ENCODE assay signal across 23 cellular contexts in the genomic region with DNA sequence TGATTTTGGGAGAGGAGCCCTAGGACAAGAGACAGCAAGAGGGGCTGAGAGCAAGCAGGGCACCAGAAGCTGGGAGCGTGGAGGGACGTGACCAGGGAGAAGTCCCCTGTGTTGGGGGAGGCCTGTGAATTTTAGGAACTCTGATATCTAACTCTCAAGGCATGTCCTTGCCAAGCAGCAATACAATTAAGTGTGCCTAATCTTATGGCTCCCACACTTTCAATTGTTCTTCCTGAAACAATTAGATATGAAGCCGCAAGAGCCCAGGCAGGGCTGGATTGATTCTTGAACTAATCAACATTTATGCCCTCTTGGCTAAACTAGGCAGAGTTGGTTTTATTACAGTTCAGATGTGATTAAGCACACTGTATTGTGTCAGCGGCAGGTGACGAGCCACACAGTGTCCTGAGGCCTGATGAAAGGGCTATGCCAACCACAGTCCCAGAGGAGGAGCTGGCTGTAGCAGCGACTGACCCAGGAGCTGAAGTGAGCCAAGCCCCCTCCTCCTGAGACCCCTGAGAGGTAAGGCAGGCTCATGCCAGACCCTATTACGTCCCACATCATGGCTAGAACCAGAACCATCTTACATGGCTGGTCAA. TPM values are rescaled to one million over a fixed set of nuclear protein-coding genes. Genes with fewer than 3 reads are reported as not detected.
DNase-seq lines count a peak whose midpoint lies in the region; ATAC-seq and TF ChIP-seq lines count a peak whose summit lies in the region.
"Had no signal": no experiment of that assay in that cellular context is flagged by ENCODE, and none has a peak within 500 bp of the region (broad histone marks: within the 10 kb centered on the region; RNA-seq: fewer than 3 reads in every experiment).

No MANE protein-coding gene starts in this region.

- peak overlapping the region; percentile 23 for H4K91ac ChIP-seq in mesenchymal stem cell (ENCODE audit: low read length)

- WGBS in right cardiac atrium = 69% methylated on average over 7 of the region's 7 CpGs
- WGBS in mesenchymal stem cell = 92% methylated on average over 6 of the region's 7 CpGs

- H3K27me3 ChIP-seq in right cardiac atrium (ENCODE audit: control insufficient read depth, insufficient read depth) = no peaks in the 10 kb centered on the region
- H3K27me3 ChIP-seq in RWPE2 (ENCODE audit: insufficient read depth, poor library complexity, severe bottlenecking) = no peaks in the 10 kb centered on the region
- no peaks in the 10 kb centered on the region for H3K27me3 ChIP-seq in mesenchymal stem cell (ENCODE audit: control insufficient read depth in 1 of 2, insufficient read depth in 1 of 2, low read length in 2 of 2)
- H3K27me3 ChIP-seq: BE2C, brain microvascular endothelial cell, neutrophil had no signal

- no peak overlapping the region for H2AK5ac ChIP-seq in mesenchymal stem cell (ENCODE audit: low read length, severe bottlenecking)

- intact Hi-C loops in right cardiac atrium (cut with DNase I) (no loop called here), left ventricle myocardium superior (cut with micrococcal nuclease) (no loop called here)

- H3K27ac ChIP-seq in right cardiac atrium (ENCODE audit: low read length) = peak overlapping the region; percentile 6
- peak overlapping the region; percentile 70 for H3K27ac ChIP-seq in RWPE2 (ENCODE audit: poor library complexity, severe bottlenecking)
- H3K27ac ChIP-seq in mesenchymal stem cell (ENCODE audit: low read length, poor library complexity, severe bottlenecking) = no peak overlapping the region
- H3K27ac ChIP-seq: neutrophil had no signal

- H3K4ac ChIP-seq in mesenchymal stem cell (ENCODE audit: low read depth in 1 of 2, low read length in 2 of 2) = no peak overlapping the region

- peaks cover 3% of the 10 kb centered on the region for H3K4me1 ChIP-seq in right cardiac atrium (ENCODE audit: control insufficient read depth, insufficient read depth, low read length)
- peaks cover 12% of the 10 kb centered on the region for H3K4me1 ChIP-seq in RWPE2 (ENCODE audit: insufficient read depth, poor library complexity, severe bottlenecking)
- peaks cover 6% of the 10 kb centered on the region for H3K4me1 ChIP-seq in mesenchymal stem cell (ENCODE audit: control insufficient read depth, insufficient read depth, low read depth, low read length)

- no peak for TF ChIP-seq CTCF in RWPE2 (IDR thresholded peaks at IDR 0.05; ENCODE audit: poor library complexity, severe bottlenecking)

- H2BK15ac ChIP-seq in mesenchymal stem cell (ENCODE audit: low read depth, poor library complexity, severe bottlenecking) = no peak overlapping the region

- no peak for DNase-seq in right cardiac atrium
- no peak for DNase-seq in left ventricle myocardium superior
- no peak for DNase-seq in RWPE2 (ENCODE audit: low spot score)
- DNase-seq in mesenchymal stem cell = no peak
- DNase-seq in G401 (ENCODE audit: low spot score) = no peak
- DNase-seq in HT-29 (ENCODE audit: low spot score) = no peak
- DNase-seq: activated CD4-positive, alpha-beta T cell treated with anti-CD3 and anti-CD28 coated beads, Interleukin-2, amount 10 ng/mL, durations not matched to agents 7 days and 5 days; activated naive CD8-positive, alpha-beta T cell treated with anti-CD3 and anti-CD28 coated beads, Interleukin-2, amount 50 U/mL, for 24 hours; BE2C; brain microvascular endothelial cell; EL; endodermal cell; head of caudate nucleus; midbrain; NCI-H1092 treated with DMSO at 0.1 percent for 48 hours; NCI-H2081; NCI-H446 treated with DMSO at 0.1 percent for 48 hours; SHP77; stimulated activated CD4-positive, alpha-beta T cell treated with anti-CD3 and anti-CD28 coated beads, Interleukin-12 subunit alpha, Interleukin-12 subunit beta, amount 100 ng/mL, for 4 hours; T-helper 1 cell had no signal

- peak overlapping the region in 1 of 2 experiments; percentile 73 for H2BK12ac ChIP-seq in mesenchymal stem cell (ENCODE audit: low read length in 2 of 2)

- no peaks in the 10 kb centered on the region for H3K36me3 ChIP-seq in RWPE2 (ENCODE audit: low read depth)
- H3K36me3 ChIP-seq in mesenchymal stem cell (ENCODE audit: control insufficient read depth in 1 of 2, insufficient read depth in 2 of 2, low read depth in 1 of 2, low read length in 2 of 2) = peaks cover 0 to 3% of the 10 kb centered on the region in 2 experiments
- H3K36me3 ChIP-seq: BE2C, brain microvascular endothelial cell, neutrophil had no signal

- peak overlapping the region; percentile 72 for H3K9ac ChIP-seq in mesenchymal stem cell (ENCODE audit: low read length)

- H3K4me3 ChIP-seq in right cardiac atrium (ENCODE audit: low read length) = no peak overlapping the region
- H3K4me3 ChIP-seq in RWPE2 (ENCODE audit: severe bottlenecking) = no peak overlapping the region
- no peak overlapping the region for H3K4me3 ChIP-seq in mesenchymal stem cell (ENCODE audit: insufficient read depth in 1 of 2, low read depth in 1 of 2, low read length in 2 of 2)

- H3K9me3 ChIP-seq in right cardiac atrium (ENCODE audit: control insufficient read depth, low read length) = no peaks in the 10 kb centered on the region
- H3K9me3 ChIP-seq in RWPE2 (ENCODE audit: severe bottlenecking) = no peaks in the 10 kb centered on the region
- no peaks in the 10 kb centered on the region for H3K9me3 ChIP-seq in mesenchymal stem cell (ENCODE audit: control insufficient read depth, low read length)
- H3K9me3 ChIP-seq: BE2C, neutrophil had no signal

- in situ Hi-C loops in G401 (cut with HindIII; ENCODE audit: low sequenced_read_pairs) = no loop called here

- no peak overlapping the region for H2BK120ac ChIP-seq in mesenchymal stem cell (ENCODE audit: low read depth, low read length)

- no peak overlapping the region for H2BK5ac ChIP-seq in mesenchymal stem cell (ENCODE audit: low read depth, low read length, poor library complexity, severe bottlenecking)

- no peak overlapping the region for H3K23ac ChIP-seq in mesenchymal stem cell (ENCODE audit: low read length in 2 of 2)

- no peak overlapping the region for H4K8ac ChIP-seq in mesenchymal stem cell (ENCODE audit: low read length)

- peaks cover 3% of the 10 kb centered on the region for H3K79me1 ChIP-seq in mesenchymal stem cell (replicated peaks; ENCODE audit: low read length, poor library complexity, severe bottlenecking)

- ATAC-seq in right cardiac atrium (no peak), left ventricle myocardium superior (no peak), RWPE2 (ENCODE audit: low read depth) (no peak), GM18519 (IDR thresholded peaks at IDR 0.05; ENCODE audit: low FRiP score, unreplicated experiment) (no peak), GM21576 (IDR thresholded peaks at IDR 0.05; ENCODE audit: unreplicated experiment) (no peak)
- ATAC-seq: activated naive CD8-positive, alpha-beta T cell treated with anti-CD3 and anti-CD28 coated beads, Interleukin-2, amount 50 U/mL, for 24 hours had no signal

- H3K14ac ChIP-seq in mesenchymal stem cell (ENCODE audit: low read length in 2 of 2) = no peak overlapping the region

- H3K18ac ChIP-seq in mesenchymal stem cell (ENCODE audit: low read depth in 1 of 2, low read length in 2 of 2) = peak overlapping the region in 1 of 2 experiments; percentile 38

- H2AFZ ChIP-seq in mesenchymal stem cell (ENCODE audit: low read depth, low read length) = no peak overlapping the region

- H3K4me2 ChIP-seq in mesenchymal stem cell (ENCODE audit: low read length, poor library complexity, severe bottlenecking) = no peak overlapping the region

RNA-seq across cellular contexts. Expression of a gene that starts 4.2 kb away (rescaled TPM):
- total RNA-seq in right cardiac atrium (10 to 100 TPM; 28.5 to 32.6 (median 30.1) TPM), left ventricle myocardium superior (34.8 TPM)
- polyA plus RNA-seq in right cardiac atrium = 30.0 TPM
- 22.4 TPM for polyA plus RNA-seq in mesenchymal stem cell (2013, experiment 1 of 2)
- polyA plus RNA-seq in mesenchymal stem cell (2013, experiment 2 of 2) = 21.0 TPM
- total RNA-seq in G401 (2014; rRNA removed; shearing (Covaris generic)) = 14.1 and 16.3 TPM in 2 replicates
- 23.8 and 27.3 TPM in 2 replicates for total RNA-seq in HT-29 (2014; rRNA removed; shearing (Covaris generic))

RNA-seq across cellular contexts. Expression of a gene that starts 22.1 kb away (rescaled TPM):
- total RNA-seq in right cardiac atrium = 10 to 100 TPM; 12.3 to 17.2 (median 13.5) TPM
- 12.5 TPM for polyA plus RNA-seq in right cardiac atrium
- 10.2 TPM for total RNA-seq in left ventricle myocardium superior
- 9.4 TPM for polyA plus RNA-seq in mesenchymal stem cell (2013, experiment 1 of 2)
- polyA plus RNA-seq in mesenchymal stem cell (2013, experiment 2 of 2) = 9.5 TPM
- total RNA-seq in G401 (2014; rRNA removed; shearing (Covaris generic)) = 9.8 and 17.8 TPM in 2 replicates
- total RNA-seq in HT-29 (2014; rRNA removed; shearing (Covaris generic)) = 40.2 and 41.0 TPM in 2 replicates

RNA-seq across cellular contexts. Expression of a gene that starts 46.3 kb away (rescaled TPM):
- total RNA-seq in right cardiac atrium (10 to 100 TPM in 3 of 4 donors, 1 to 10 TPM in 1; 10.0 to 12.2 (median 11.4) TPM), left ventricle myocardium superior (7.5 TPM)
- polyA plus RNA-seq in right cardiac atrium = 7.9 TPM
- polyA plus RNA-seq in mesenchymal stem cell (2013, experiment 1 of 2) = 97.9 TPM
- polyA plus RNA-seq in mesenchymal stem cell (2013, experiment 2 of 2) = 95.2 TPM
- total RNA-seq in G401 (2014; rRNA removed; shearing (Covaris generic)) = 7.2 and 14.9 TPM in 2 replicates
- total RNA-seq in HT-29 (2014; rRNA removed; shearing (Covaris generic)) = 71.1 and 71.6 TPM in 2 replicates

RNA-seq across cellular contexts. Expression of a gene that starts 46.8 kb away (rescaled TPM):
- total RNA-seq in right cardiac atrium (10 to 100 TPM; 22.1 to 24.4 (median 23.2) TPM), left ventricle myocardium superior (17.4 TPM)
- 16.2 TPM for polyA plus RNA-seq in right cardiac atrium
- polyA plus RNA-seq in mesenchymal stem cell (2013, experiment 1 of 2) = 21.4 TPM
- 21.4 TPM for polyA plus RNA-seq in mesenchymal stem cell (2013, experiment 2 of 2)
- total RNA-seq in G401 (2014; rRNA removed; shearing (Covaris generic)) = 58.6 and 65.2 TPM in 2 replicates
- 34.6 and 39.1 TPM in 2 replicates for total RNA-seq in HT-29 (2014; rRNA removed; shearing (Covaris generic))

RNA-seq across cellular contexts. Expression of a gene that starts 55.9 kb away (rescaled TPM):
- total RNA-seq in right cardiac atrium (10 to 100 TPM; 63.9 to 92.7 (median 72.1) TPM), left ventricle myocardium superior (68.3 TPM)
- polyA plus RNA-seq in right cardiac atrium = 67.4 TPM
- polyA plus RNA-seq in mesenchymal stem cell (2013, experiment 1 of 2) = 38.0 TPM
- 38.0 TPM for polyA plus RNA-seq in mesenchymal stem cell (2013, experiment 2 of 2)
- total RNA-seq in G401 (2014; rRNA removed; shearing (Covaris generic)) = 42.5 and 46.8 TPM in 2 replicates
- 205 and 222 TPM in 2 replicates for total RNA-seq in HT-29 (2014; rRNA removed; shearing (Covaris generic))
